8 cellular contexts compared by ENCODE assay signal in genomic region chr7:41955475-41956243, GRCh38.
A peak's percentile ranks its signal among the peaks of the same experiment; 100 is the strongest.
DNase-seq lines count a peak whose midpoint lies in the region; ATAC-seq and TF ChIP-seq lines count a peak whose summit lies in the region.

No MANE protein-coding gene starts in this region.

- H3K27ac ChIP-seq in BLaER1, result no peak overlapping the region
- no peak overlapping the region for H3K27ac ChIP-seq in upper lobe of right lung

- H3K27me3 ChIP-seq in BLaER1 (no peaks in the 10 kb centered on the region), NT2/D1 (ENCODE audit: insufficient read depth, insufficient read length) (no peaks in the 10 kb centered on the region), upper lobe of right lung (no peaks in the 10 kb centered on the region)

- H3K4me3 ChIP-seq in BLaER1 (no peak overlapping the region), NT2/D1 (ENCODE audit: insufficient read length, low read depth) (no peak overlapping the region), upper lobe of right lung (no peak overlapping the region)

- peak; percentile 95 for DNase-seq in NT2/D1 (ENCODE audit: low read depth, low spot score)
- DNase-seq in ecto neural progenitor cell (ENCODE audit: low spot score), result peak; percentile 85
- DNase-seq in lung microvascular endothelial cell (ENCODE audit: low read depth in 2 of 2), result peak; percentile 12 to 98
- peak; percentile 91 for DNase-seq in upper lobe of right lung

- ATAC-seq in upper lobe of right lung, result peak; percentile 95
- ATAC-seq in GM21447 (IDR thresholded peaks at IDR 0.05; ENCODE audit: unreplicated experiment), result no peak
- no peak for ATAC-seq in HG02610 (IDR thresholded peaks at IDR 0.05; ENCODE audit: unreplicated experiment)
- ATAC-seq in HG03196 (IDR thresholded peaks at IDR 0.05; ENCODE audit: unreplicated experiment), result no peak

- no peaks in the 10 kb centered on the region for H4K20me1 ChIP-seq in BLaER1

- no peak for TF ChIP-seq CTCF in upper lobe of right lung (IDR thresholded peaks at IDR 0.05)

- peak overlapping the region; percentile 5 for H3K4me2 ChIP-seq in BLaER1

- H3K4me1 ChIP-seq in BLaER1 (peaks cover 14% of the 10 kb centered on the region), NT2/D1 (ENCODE audit: insufficient read depth, insufficient read length) (peaks cover 14% of the 10 kb centered on the region), upper lobe of right lung (peaks cover 24% of the 10 kb centered on the region)

- H3K9me3 ChIP-seq in BLaER1 (no peaks in the 10 kb centered on the region), NT2/D1 (ENCODE audit: insufficient read depth, low read length) (no peaks in the 10 kb centered on the region), upper lobe of right lung (no peaks in the 10 kb centered on the region)

- intact Hi-C loops in upper lobe of right lung (cut with DNase I), result no loop called here

- H3K36me3 ChIP-seq in BLaER1, result no peaks in the 10 kb centered on the region
- no peaks in the 10 kb centered on the region for H3K36me3 ChIP-seq in NT2/D1 (ENCODE audit: insufficient read depth, insufficient read length, low read length)
- H3K36me3 ChIP-seq in upper lobe of right lung, result no peaks in the 10 kb centered on the region

- H3K9ac ChIP-seq in BLaER1, result no peak overlapping the region
- peak overlapping the region; percentile 23 for H3K9ac ChIP-seq in NT2/D1 (ENCODE audit: insufficient read length, low read depth)
